Comparison of ENCODE assay signal across 27 cellular contexts in genomic region chr1:188355847-188356246, GRCh38.
DNase-seq lines count a peak whose midpoint lies in the region; ATAC-seq, FAIRE-seq and TF ChIP-seq lines count a peak whose summit lies in the region.
"Had no signal": no experiment of that assay in that cellular context is flagged by ENCODE, and none has a peak within 500 bp of the region (broad histone marks: within the 10 kb centered on the region; RNA-seq: fewer than 3 reads in every experiment).

No MANE protein-coding gene starts in this region.

- no peaks in the 10 kb centered on the region for H3K4me1 Mint-ChIP-seq in stimulated activated memory B cell treated with anti-CD40 and anti-IgM and Interleukin-4, amounts not matched to agents 10 μg/mL and 1 μg/mL and 100 μg/mL, for 72 hours
- H3K4me1 Mint-ChIP-seq: CD14-positive monocyte; CD4-positive, alpha-beta memory T cell; CD4-positive, CD25-positive, alpha-beta regulatory T cell; CD8-positive, alpha-beta memory T cell had no signal

- no TSS peak for BruUV-seq in PC-3 (replicated peaks; lab: Mats Ljungman, UMichigan)

- no peaks in the 10 kb centered on the region for H3K36me3 Mint-ChIP-seq in stimulated activated memory B cell treated with anti-CD40 and anti-IgM and Interleukin-4, amounts not matched to agents 10 μg/mL and 1 μg/mL and 100 μg/mL, for 72 hours
- H3K36me3 Mint-ChIP-seq: CD14-positive monocyte; CD4-positive, alpha-beta memory T cell; CD4-positive, CD25-positive, alpha-beta regulatory T cell; CD8-positive, alpha-beta memory T cell had no signal

- H3K4me3 Mint-ChIP-seq in stimulated activated memory B cell treated with anti-CD40 and anti-IgM and Interleukin-4, amounts not matched to agents 10 μg/mL and 1 μg/mL and 100 μg/mL, for 72 hours = no peak overlapping the region
- H3K4me3 Mint-ChIP-seq: CD14-positive monocyte; CD4-positive, alpha-beta memory T cell; CD4-positive, CD25-positive, alpha-beta regulatory T cell; CD8-positive, alpha-beta memory T cell had no signal

- H2AFZ ChIP-seq in trophoblast cell (ENCODE audit: insufficient read depth, low read length, poor library complexity) = no peak overlapping the region
- H2AFZ ChIP-seq in PC-3 (ENCODE audit: low read length) = no peak overlapping the region

- H3K79me2 ChIP-seq in trophoblast cell (ENCODE audit: control insufficient read depth, insufficient read depth, low read length, poor library complexity) = no peaks in the 10 kb centered on the region
- no peaks in the 10 kb centered on the region for H3K79me2 ChIP-seq in PC-3 (ENCODE audit: low read length)

- WGBS in trophoblast cell (ENCODE audit: extremely low coverage, insufficient coverage, insufficient read length) = no CpG with 5 or more reads among the region's 5 CpGs

- no peaks in the 10 kb centered on the region for H3K79me1 ChIP-seq in trophoblast cell (ENCODE audit: low read length)

- no peak overlapping the region for H3K27ac ChIP-seq in kidney (ENCODE audit: low read depth in 2 of 2, low read length in 2 of 2)
- no peak overlapping the region for H3K27ac ChIP-seq in trophoblast cell (ENCODE audit: low read depth, low read length)
- H3K27ac ChIP-seq in PC-3 (ENCODE audit: low read length) = no peak overlapping the region
- H3K27ac ChIP-seq: BLaER1 had no signal

- CTCF ChIA-PET in PC-3 (lab: Charles Lee) = no interaction called here

- H2AK5ac ChIP-seq in trophoblast cell (ENCODE audit: low read length) = no peak overlapping the region

- intact Hi-C loops in kidney (cut with DNase I) = no loop called here
- intact Hi-C loops in PC-3 (cut with micrococcal nuclease) = no loop called here

- DNase-seq in kidney = peak; percentile 48
- DNase-seq in trophoblast cell = no peak
- no peak for DNase-seq in activated CD4-positive, alpha-beta T cell treated with anti-CD3 and anti-CD28 coated beads for 4 hours
- DNase-seq in PC-3 = no peak
- DNase-seq: 8988T; ACHN; BE2C; C1 segment of cervical spinal cord; CD4-positive, alpha-beta memory T cell; CD4-positive, CD25-positive, alpha-beta regulatory T cell; CD8-positive, alpha-beta memory T cell; COR-L47; DMS 273 treated with DMSO at 0.1 percent for 48 hours; DMS153; DMS79; DND-41; EL; GDM1 had no signal

- H3K9me2 ChIP-seq in PC-3 (replicated peaks; ENCODE audit: low read length) = no peaks in the 10 kb centered on the region

- peak; percentile 20 for ATAC-seq in stimulated activated memory B cell treated with anti-CD40 and anti-IgM and Interleukin-4, amounts not matched to agents 10 μg/mL and 1 μg/mL and 100 μg/mL, for 72 hours
- ATAC-seq in PC-3 (no peak), GM21619 (IDR thresholded peaks at IDR 0.05; ENCODE audit: unreplicated experiment) (no peak)
- no peak for ATAC-seq in activated CD4-positive, CD25-positive, alpha-beta regulatory T cell treated with anti-CD3 and anti-CD28 coated beads, Interleukin-2, amount 50 U/mL, for 24 hours
- ATAC-seq: GM12878 had no signal

- no peak overlapping the region for H3K14ac ChIP-seq in trophoblast cell (ENCODE audit: low read length)

- no peak overlapping the region for H3K9ac ChIP-seq in kidney (ENCODE audit: low read length in 2 of 2)
- H3K9ac ChIP-seq in trophoblast cell (ENCODE audit: low read length) = peak overlapping the region; percentile 15
- no peak overlapping the region for H3K9ac ChIP-seq in PC-3 (ENCODE audit: low read length)
- H3K9ac ChIP-seq: BLaER1 had no signal

- POLR2A ChIA-PET in PC-3 (lab: Charles Lee; ENCODE audit: unreplicated experiment) = no interaction called here

- H3K27me3 Mint-ChIP-seq in stimulated activated memory B cell treated with anti-CD40 and anti-IgM and Interleukin-4, amounts not matched to agents 10 μg/mL and 1 μg/mL and 100 μg/mL, for 72 hours = no peaks in the 10 kb centered on the region
- H3K27me3 Mint-ChIP-seq: CD4-positive, alpha-beta memory T cell; CD4-positive, CD25-positive, alpha-beta regulatory T cell; CD8-positive, alpha-beta memory T cell had no signal

- H3K23ac ChIP-seq in trophoblast cell (ENCODE audit: low read length) = no peak overlapping the region

- H3K4me2 ChIP-seq in trophoblast cell (ENCODE audit: low read length) (no peak overlapping the region), PC-3 (ENCODE audit: low read length) (no peak overlapping the region)
- H3K4me2 ChIP-seq: BLaER1 had no signal

- no peak overlapping the region for H4K12ac ChIP-seq in trophoblast cell (ENCODE audit: low read depth, low read length)

- no peaks in the 10 kb centered on the region for H4K20me1 ChIP-seq in PC-3 (ENCODE audit: low read length)
- H4K20me1 ChIP-seq: BLaER1 had no signal

- no peak overlapping the region for H3K27ac Mint-ChIP-seq in stimulated activated memory B cell treated with anti-CD40 and anti-IgM and Interleukin-4, amounts not matched to agents 10 μg/mL and 1 μg/mL and 100 μg/mL, for 72 hours
- H3K27ac Mint-ChIP-seq: CD14-positive monocyte; CD4-positive, alpha-beta memory T cell; CD4-positive, CD25-positive, alpha-beta regulatory T cell; CD8-positive, alpha-beta memory T cell had no signal

- no peak overlapping the region for H2BK120ac ChIP-seq in trophoblast cell (ENCODE audit: insufficient read depth, low read length, poor library complexity)

- H3K27me3 ChIP-seq in trophoblast cell (ENCODE audit: insufficient read depth, low read length) (no peaks in the 10 kb centered on the region), PC-3 (ENCODE audit: low read length) (no peaks in the 10 kb centered on the region)
- H3K27me3 ChIP-seq: BE2C, BLaER1 had no signal

- H3K4ac ChIP-seq in trophoblast cell (ENCODE audit: low read depth, low read length) = no peak overlapping the region

- no peak overlapping the region for H2BK5ac ChIP-seq in trophoblast cell (ENCODE audit: low read depth, low read length, poor library complexity)

- H3K4me3 ChIP-seq in kidney (ENCODE audit: low read length in 2 of 2) (no peak overlapping the region), trophoblast cell (ENCODE audit: low read depth, low read length) (no peak overlapping the region), PC-3 (ENCODE audit: low read length) (no peak overlapping the region)
- H3K4me3 ChIP-seq: BLaER1, GM12878 had no signal

- no peak overlapping the region for H4K91ac ChIP-seq in trophoblast cell (ENCODE audit: low read depth, low read length)

- TF ChIP-seq CTCF in kidney (IDR thresholded peaks at IDR 0.05; ENCODE audit: borderline replicate concordance, extremely low read depth, insufficient read depth) = no peak
- TF ChIP-seq CTCF in PC-3 (conservative IDR thresholded peaks at IDR 0.05; ENCODE audit: low read depth, low read length) = no peak

- H3K18ac ChIP-seq in trophoblast cell (ENCODE audit: low read length) = no peak overlapping the region

- H3K9me3 ChIP-seq in kidney (ENCODE audit: control insufficient read depth in 1 of 2, low read length in 2 of 2) = peaks cover 0 to 5% of the 10 kb centered on the region in 2 donors
- no peaks in the 10 kb centered on the region for H3K9me3 ChIP-seq in trophoblast cell (ENCODE audit: insufficient read depth, low read depth, low read length)
- H3K9me3 ChIP-seq in PC-3 (ENCODE audit: low read length) = no peaks in the 10 kb centered on the region

- no peaks in the 10 kb centered on the region for H3K4me1 ChIP-seq in kidney (ENCODE audit: control insufficient read depth in 1 of 2, insufficient read depth in 1 of 2, low read depth in 1 of 2, low read length in 2 of 2)
- no peaks in the 10 kb centered on the region for H3K4me1 ChIP-seq in trophoblast cell (ENCODE audit: control insufficient read depth in 1 of 2, insufficient read depth in 2 of 2, low read length in 2 of 2)
- H3K4me1 ChIP-seq in PC-3 (ENCODE audit: insufficient read depth, low read length) = no peaks in the 10 kb centered on the region
- H3K4me1 ChIP-seq: BE2C, BLaER1 had no signal

- H3F3A ChIP-seq in PC-3 (ENCODE audit: low read length, unreplicated experiment) = no peaks in the 10 kb centered on the region

- FAIRE-seq in kidney (lab: Jason Lieb, UNC) = no peak
- FAIRE-seq: A204.1, GM12878, GM12892, GM18507 had no signal

- no peaks in the 10 kb centered on the region for H3K36me3 ChIP-seq in kidney (ENCODE audit: control insufficient read depth in 1 of 2, insufficient read depth in 2 of 2, low read length in 2 of 2)
- peaks cover 0 to 3% of the 10 kb centered on the region in 2 experiments for H3K36me3 ChIP-seq in trophoblast cell (ENCODE audit: control insufficient read depth in 1 of 2, insufficient read depth in 2 of 2, low read length in 2 of 2)
- H3K36me3 ChIP-seq in PC-3 (ENCODE audit: low read depth, low read length) = no peaks in the 10 kb centered on the region
- H3K36me3 ChIP-seq: BE2C, BLaER1 had no signal

- peaks cover 2% of the 10 kb centered on the region for H3K9me3 Mint-ChIP-seq in stimulated activated memory B cell treated with anti-CD40 and anti-IgM and Interleukin-4, amounts not matched to agents 10 μg/mL and 1 μg/mL and 100 μg/mL, for 72 hours

- H4K8ac ChIP-seq in trophoblast cell (ENCODE audit: low read depth, low read length) = no peak overlapping the region

- H2BK12ac ChIP-seq in trophoblast cell (ENCODE audit: low read length) = no peak overlapping the region
